20 cellular contexts compared by ENCODE assay signal in the genomic region with DNA sequence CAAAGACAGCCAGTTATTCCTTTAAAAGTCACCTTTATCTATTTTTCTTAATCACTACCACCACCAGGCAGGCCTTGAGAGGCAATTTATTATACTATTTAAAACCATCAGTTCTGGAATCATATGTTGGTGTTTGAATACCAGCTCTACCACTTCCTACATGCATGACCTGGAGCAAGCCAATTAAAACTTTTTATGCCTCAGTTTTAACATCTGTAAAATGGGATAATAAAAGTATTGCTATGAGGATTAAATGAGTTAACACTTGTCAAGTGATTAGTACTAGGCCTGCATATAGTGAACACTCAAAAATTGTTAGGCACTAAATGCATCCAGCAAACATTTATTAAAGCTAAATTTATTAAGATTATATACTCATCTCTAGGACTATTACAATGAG. TPM values are rescaled to one million over a fixed set of nuclear protein-coding genes. Genes with fewer than 3 reads are reported as not detected.
"Had no signal": no experiment of that assay in that cellular context is flagged by ENCODE, and none has a peak within 500 bp of the region (broad histone marks: within the 10 kb centered on the region; RNA-seq: fewer than 3 reads in every experiment).

No MANE protein-coding gene starts in this region.

- H3K36me3 Mint-ChIP-seq: naive thymus-derived CD8-positive, alpha-beta T cell; stimulated activated naive B cell treated with anti-CD40 and anti-IgM and Interleukin-4, amounts not matched to agents 10 μg/mL and 1 μg/mL and 100 μg/mL, for 72 hours; type B pancreatic cell had no signal

- H3K27ac Mint-ChIP-seq: naive thymus-derived CD8-positive, alpha-beta T cell; stimulated activated naive B cell treated with anti-CD40 and anti-IgM and Interleukin-4, amounts not matched to agents 10 μg/mL and 1 μg/mL and 100 μg/mL, for 72 hours; stimulated activated naive CD8-positive, alpha-beta T cell treated with anti-CD3 and anti-CD28 coated beads, Interleukin-15, amount 100 ng/mL, for 72 hours; type B pancreatic cell had no signal

- H3K4me3 ChIP-seq: colonic mucosa, mucosa of descending colon, thoracic aorta had no signal

- H3K36me3 ChIP-seq: colonic mucosa, neutrophil, thoracic aorta had no signal

- H3K9me3 ChIP-seq: colonic mucosa, mucosa of descending colon, neutrophil, thoracic aorta had no signal

- H3K27me3 Mint-ChIP-seq: stimulated activated naive B cell treated with anti-CD40 and anti-IgM and Interleukin-4, amounts not matched to agents 10 μg/mL and 1 μg/mL and 100 μg/mL, for 72 hours; stimulated activated naive CD8-positive, alpha-beta T cell treated with anti-CD3 and anti-CD28 coated beads, Interleukin-15, amount 100 ng/mL, for 72 hours; type B pancreatic cell had no signal

- H3K27me3 ChIP-seq: colonic mucosa, neutrophil had no signal

- H3K9me3 Mint-ChIP-seq: naive thymus-derived CD8-positive, alpha-beta T cell; stimulated activated naive B cell treated with anti-CD40 and anti-IgM and Interleukin-4, amounts not matched to agents 10 μg/mL and 1 μg/mL and 100 μg/mL, for 72 hours; stimulated activated naive CD8-positive, alpha-beta T cell treated with anti-CD3 and anti-CD28 coated beads, Interleukin-15, amount 100 ng/mL, for 72 hours; type B pancreatic cell had no signal

- H3K4me1 ChIP-seq: colonic mucosa had no signal

- H3K27ac ChIP-seq: colonic mucosa, neutrophil, thoracic aorta had no signal

- ATAC-seq: left lobe of liver; mucosa of descending colon; naive thymus-derived CD8-positive, alpha-beta T cell; right cardiac atrium; stimulated activated naive B cell treated with anti-CD40 and anti-IgM and Interleukin-4, amounts not matched to agents 10 μg/mL and 1 μg/mL and 100 μg/mL, for 72 hours; stimulated activated naive CD8-positive, alpha-beta T cell treated with anti-CD3 and anti-CD28 coated beads, Interleukin-15, amount 100 ng/mL, for 72 hours had no signal

- H3K4me3 Mint-ChIP-seq: naive thymus-derived CD8-positive, alpha-beta T cell; stimulated activated naive B cell treated with anti-CD40 and anti-IgM and Interleukin-4, amounts not matched to agents 10 μg/mL and 1 μg/mL and 100 μg/mL, for 72 hours; stimulated activated naive CD8-positive, alpha-beta T cell treated with anti-CD3 and anti-CD28 coated beads, Interleukin-15, amount 100 ng/mL, for 72 hours; type B pancreatic cell had no signal

- H3K4me1 Mint-ChIP-seq: stimulated activated naive CD8-positive, alpha-beta T cell treated with anti-CD3 and anti-CD28 coated beads, Interleukin-15, amount 100 ng/mL, for 72 hours had no signal

- DNase-seq: colonic mucosa; dermis blood vessel endothelial cell; head of caudate nucleus; hypothalamus; islet precursor cell; mucosa of descending colon; naive thymus-derived CD8-positive, alpha-beta T cell; posterior cingulate gyrus; right cardiac atrium; stimulated activated CD4-positive, alpha-beta T cell treated with anti-CD3 and anti-CD28 coated beads, Interleukin-2, amount 100 ng/mL, for 24 hours; stimulated activated CD4-positive, alpha-beta T cell treated with anti-CD3 and anti-CD28 coated beads, Interleukin-4, amount 100 ng/mL, for 4 hours; stimulated activated naive B cell treated with anti-CD40 and anti-IgM and Interleukin-4, amounts not matched to agents 10 μg/mL and 1 μg/mL and 100 μg/mL, for 72 hours; stimulated activated naive CD8-positive, alpha-beta T cell treated with anti-CD3 and anti-CD28 coated beads, Interleukin-15, amount 100 ng/mL, for 72 hours had no signal

RNA-seq across cellular contexts. Expression of a gene that starts 49.2 kb away (rescaled TPM):
- total RNA-seq: dermis blood vessel endothelial cell, mammary epithelial cell, osteocyte had no signal
- polyA plus RNA-seq: mammary epithelial cell; naive thymus-derived CD8-positive, alpha-beta T cell; neural cell had no signal

RNA-seq across cellular contexts. Expression of a gene that starts 49.2 kb away (rescaled TPM):
- total RNA-seq: dermis blood vessel endothelial cell; mammary epithelial cell; naive thymus-derived CD8-positive, alpha-beta T cell; osteocyte had no signal
- polyA plus RNA-seq: mammary epithelial cell; naive thymus-derived CD8-positive, alpha-beta T cell; neural cell had no signal
